8 cellular contexts compared by ENCODE assay signal in the genomic region with DNA sequence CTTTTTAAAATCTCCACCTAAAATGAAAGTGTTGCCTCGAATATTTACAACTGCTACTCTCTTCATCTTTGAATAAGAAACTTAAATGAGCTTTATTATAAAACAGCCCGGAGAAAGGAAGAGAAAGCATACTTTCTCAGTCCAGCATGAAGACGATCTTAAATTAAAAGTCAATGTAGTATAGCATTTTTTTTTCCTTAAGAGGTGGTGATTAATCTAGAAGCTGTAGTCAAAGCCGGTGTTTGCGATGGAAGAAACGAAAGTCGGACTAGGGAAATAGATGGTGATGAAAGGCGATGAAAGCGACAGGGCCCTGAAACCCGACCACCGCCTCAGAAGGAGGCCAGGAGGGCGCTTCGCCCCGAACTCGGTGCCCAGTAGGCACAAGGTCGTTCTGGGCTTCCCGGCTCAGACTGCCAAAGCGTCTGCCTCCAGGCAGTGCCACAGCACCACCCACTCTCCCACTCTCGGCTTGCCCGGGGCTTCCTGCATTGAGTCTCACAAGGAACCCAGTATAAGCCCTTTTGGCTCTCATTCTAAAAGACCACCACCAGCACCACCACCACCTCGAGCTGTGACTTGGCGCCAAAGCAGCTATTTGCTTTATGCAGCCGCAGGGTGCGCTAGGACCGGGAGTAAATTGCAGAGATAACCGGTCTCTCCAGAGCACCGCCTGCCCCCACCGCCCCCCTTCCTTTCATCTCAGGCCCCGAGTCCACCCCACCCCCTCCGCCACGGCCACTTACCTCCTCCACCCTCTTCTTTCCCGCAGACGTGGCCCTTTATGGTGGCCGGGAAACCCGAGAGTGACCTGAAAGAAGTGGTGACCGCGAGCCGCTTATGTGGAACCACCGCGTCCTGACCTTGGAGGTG. TPM values are rescaled to one million over a fixed set of nuclear protein-coding genes. Genes with fewer than 3 reads are reported as not detected.
A peak's percentile ranks its signal among the peaks of the same experiment; 100 is the strongest.
DNase-seq lines count a peak whose midpoint lies in the region; ATAC-seq and TF ChIP-seq lines count a peak whose summit lies in the region.

No MANE protein-coding gene starts in this region.

- H3K4me1 Mint-ChIP-seq in CD4-positive, alpha-beta T cell (ENCODE audit: low read depth): peaks cover 48% of the 10 kb centered on the region

- peak overlapping the region; percentile 77 for H3K4me3 Mint-ChIP-seq in CD4-positive, alpha-beta T cell

- H3K9ac ChIP-seq in rectal smooth muscle tissue (ENCODE audit: low read length): peak overlapping the region; percentile 0

- TF ChIP-seq CTCF in CD4-positive, alpha-beta T cell (IDR thresholded peaks at IDR 0.05): no peak
- no peak for TF ChIP-seq CTCF in left ventricle myocardium inferior (IDR thresholded peaks at IDR 0.05; ENCODE audit: borderline replicate concordance)

- DNase-seq in CD4-positive, alpha-beta T cell: no peak
- DNase-seq in HuH-7.5 (ENCODE audit: low spot score): peak; percentile 46
- DNase-seq in activated effector memory CD4-positive, alpha-beta T cell treated with Interleukin-2 at 50 U/mL for 16 hours: peak; percentile 2
- DNase-seq in left ventricle myocardium inferior: peak; percentile 44
- DNase-seq in activated gamma-delta T cell (lab: John Stamatoyannopoulos, UW): no peak
- no peak for DNase-seq in amniotic stem cell (lab: John Stamatoyannopoulos, UW)

- H3K4me1 ChIP-seq in left ventricle myocardium inferior: peaks cover 49% of the 10 kb centered on the region
- H3K4me1 ChIP-seq in rectal smooth muscle tissue (ENCODE audit: control insufficient read depth, insufficient read depth, low read length): peaks cover 2% of the 10 kb centered on the region

- H3K27me3 ChIP-seq in CD4-positive, alpha-beta T cell (ENCODE audit: control insufficient read depth, insufficient read depth, low read length): peaks cover 99% of the 10 kb centered on the region
- H3K27me3 ChIP-seq in left ventricle myocardium inferior (ENCODE audit: low read depth): peaks cover 99% of the 10 kb centered on the region
- H3K27me3 ChIP-seq in rectal smooth muscle tissue (ENCODE audit: control insufficient read depth, insufficient read depth, low read length): peaks cover 39% of the 10 kb centered on the region

- no peaks in the 10 kb centered on the region for H3K36me3 ChIP-seq in left ventricle myocardium inferior
- peaks cover 3% of the 10 kb centered on the region for H3K36me3 ChIP-seq in rectal smooth muscle tissue (ENCODE audit: control insufficient read depth, insufficient read depth, low read length)

- H3K27ac Mint-ChIP-seq in CD4-positive, alpha-beta T cell: no peak overlapping the region

- no peak overlapping the region for H3K27ac ChIP-seq in CD4-positive, alpha-beta T cell (ENCODE audit: low read depth, low read length)
- peak overlapping the region; percentile 85 for H3K27ac ChIP-seq in left ventricle myocardium inferior (replicated peaks)
- peak overlapping the region; percentile 44 for H3K27ac ChIP-seq in rectal smooth muscle tissue (ENCODE audit: low read depth, low read length)

- H3K4me3 ChIP-seq in left ventricle myocardium inferior (peak overlapping the region; percentile 69), rectal smooth muscle tissue (ENCODE audit: low read length) (peak overlapping the region; percentile 77)

- POLR2A ChIA-PET in CD4-positive, alpha-beta T cell (lab: Charles Lee): interaction anchor here (0.6 kb wide), 1 partner anchor 12 kb away, joined by 3 read pairs; no protein-coding TSS in a partner anchor

- peak; percentile 43 for ATAC-seq in CD4-positive, alpha-beta T cell (ENCODE audit: poor library complexity)
- ATAC-seq in HG02678 (IDR thresholded peaks at IDR 0.05; ENCODE audit: unreplicated experiment): no peak

- CTCF ChIA-PET in CD4-positive, alpha-beta T cell (lab: Charles Lee): no interaction called here

- peaks cover 95% of the 10 kb centered on the region for H3K27me3 Mint-ChIP-seq in CD4-positive, alpha-beta T cell

- no peaks in the 10 kb centered on the region for H3K9me3 Mint-ChIP-seq in CD4-positive, alpha-beta T cell

- H3K9me3 ChIP-seq in CD4-positive, alpha-beta T cell (ENCODE audit: control insufficient read depth, low read length): no peaks in the 10 kb centered on the region
- H3K9me3 ChIP-seq in left ventricle myocardium inferior (replicated peaks): no peaks in the 10 kb centered on the region

- intact Hi-C loops in CD4-positive, alpha-beta T cell (cut with DNase I, micrococcal nuclease): no loop called here
- intact Hi-C loops in left ventricle myocardium inferior (cut with micrococcal nuclease): no loop called here

- H3K36me3 Mint-ChIP-seq in CD4-positive, alpha-beta T cell (ENCODE audit: low read depth): no peaks in the 10 kb centered on the region

RNA-seq across cellular contexts. Expression of a gene that starts 2.3 kb away (rescaled TPM):
- total RNA-seq in CD4-positive, alpha-beta T cell: not detected
- 5.3 TPM for total RNA-seq in left ventricle myocardium inferior

Comparison
In these comparisons a context has a peak if more than half of its experiments do, and no peak if none do; other contexts are left out.
1. DNase-seq: peak in HuH-7.5 (single experiment), activated effector memory CD4-positive, alpha-beta T cell treated with Interleukin-2 at 50 U/mL for 16 hours (single experiment) and left ventricle myocardium inferior (single experiment); none in CD4-positive, alpha-beta T cell (0 of 10), activated gamma-delta T cell (single experiment) and amniotic stem cell (single experiment).